8 cellular contexts compared by ENCODE assay signal in genomic region chr12:122870867-122871664, GRCh38. TPM values are rescaled to one million over a fixed set of nuclear protein-coding genes. Genes with fewer than 3 reads are reported as not detected.
DNase-seq lines count a peak whose midpoint lies in the region; ATAC-seq and TF ChIP-seq lines count a peak whose summit lies in the region.

No MANE protein-coding gene starts in this region.

- H3K9ac ChIP-seq in Loucy (ENCODE audit: low read depth, low read length, poor library complexity, severe bottlenecking): peak overlapping the region; percentile 36
- peak overlapping the region; percentile 34 to 66 for H3K9ac ChIP-seq in duodenal mucosa (ENCODE audit: low read depth in 1 of 2, low read length in 2 of 2)

- H3K27me3 ChIP-seq in Loucy (ENCODE audit: insufficient read depth, low read length, poor library complexity, severe bottlenecking) (no peaks in the 10 kb centered on the region), duodenal mucosa (ENCODE audit: control insufficient read depth in 1 of 2, insufficient read depth in 2 of 2, low read length in 2 of 2) (no peaks in the 10 kb centered on the region)
- no peaks in the 10 kb centered on the region for H3K27me3 ChIP-seq in naive thymus-derived CD4-positive, alpha-beta T cell (ENCODE audit: control insufficient read depth in 2 of 2, insufficient read depth in 2 of 2, low read length in 2 of 2)

- no peak overlapping the region for H2AFZ ChIP-seq in Loucy (ENCODE audit: low read length)

- peak overlapping the region; percentile 61 for H3K27ac ChIP-seq in duodenal mucosa (ENCODE audit: low read depth, low read length)
- H3K27ac ChIP-seq in naive thymus-derived CD4-positive, alpha-beta T cell (ENCODE audit: low read depth, low read length): peak overlapping the region; percentile 64

- H3K4me3 Mint-ChIP-seq in naive thymus-derived CD4-positive, alpha-beta T cell: peak overlapping the region; percentile 82 to 96 (median 89)
- H3K4me3 Mint-ChIP-seq in progenitor cell of endocrine pancreas (ENCODE audit: low read depth): no peak overlapping the region

- H3F3A ChIP-seq in Loucy (ENCODE audit: low read depth): no peaks in the 10 kb centered on the region

- DNase-seq in AG10803 (ENCODE audit: low read depth) (peak; percentile 61), activated gamma-delta T cell (lab: John Stamatoyannopoulos, UW) (no peak), mucosa of gallbladder (ENCODE audit: low spot score) (no peak), progenitor cell of endocrine pancreas (ENCODE audit: low spot score, unreplicated experiment) (no peak), inferior parietal cortex (ENCODE audit: extremely low spot score) (no peak)
- DNase-seq in naive thymus-derived CD4-positive, alpha-beta T cell: no peak

- H3K27ac Mint-ChIP-seq in naive thymus-derived CD4-positive, alpha-beta T cell: peak overlapping the region in 7 of 9 donors; percentile 85 to 97 (median 88)
- H3K27ac Mint-ChIP-seq in progenitor cell of endocrine pancreas: no peak overlapping the region

- CTCF ChIA-PET in naive thymus-derived CD4-positive, alpha-beta T cell (lab: Charles Lee): interaction anchor here (0.6 to 3.7 kb wide), 8 partner anchors 9 to 735 kb away, joined by 3 to 21 read pairs (median 4); no protein-coding TSS in a partner anchor

- peaks cover 12% of the 10 kb centered on the region for H3K4me1 ChIP-seq in Loucy (ENCODE audit: insufficient read depth, low read length, poor library complexity, severe bottlenecking)
- peaks cover 62 to 63% of the 10 kb centered on the region in 2 donors for H3K4me1 ChIP-seq in duodenal mucosa (ENCODE audit: control insufficient read depth in 1 of 2, insufficient read depth in 2 of 2, low read length in 2 of 2)
- H3K4me1 ChIP-seq in naive thymus-derived CD4-positive, alpha-beta T cell (ENCODE audit: control insufficient read depth in 2 of 2, insufficient read depth in 2 of 2, low read length in 2 of 2): peaks cover 30 to 49% of the 10 kb centered on the region in 2 donors

- POLR2A ChIA-PET in naive thymus-derived CD4-positive, alpha-beta T cell (lab: Charles Lee): interaction anchor here (0.8 to 3.2 kb wide), 11 partner anchors 9 to 362 kb away, joined by 3 to 32 read pairs (median 4); partner anchors contain the start of genes MPHOSPH9, MTRFR and VPS37B

- H3K36me3 ChIP-seq in Loucy (ENCODE audit: insufficient read depth, low read length) (peaks cover 54% of the 10 kb centered on the region; the same call in 1 of the 2 replicates), duodenal mucosa (ENCODE audit: control insufficient read depth in 1 of 2, insufficient read depth in 2 of 2, low read length in 2 of 2) (peaks cover 20 to 50% of the 10 kb centered on the region in 2 donors)
- H3K36me3 ChIP-seq in naive thymus-derived CD4-positive, alpha-beta T cell (ENCODE audit: control insufficient read depth in 2 of 3, insufficient read depth in 3 of 3, low read length in 3 of 3): peaks cover 14 to 45% (median 21%) of the 10 kb centered on the region in 3 experiments

- H3K4me1 Mint-ChIP-seq in naive thymus-derived CD4-positive, alpha-beta T cell: peaks cover 40 to 72% (median 58%) of the 10 kb centered on the region in 7 donors
- peaks cover 30% of the 10 kb centered on the region for H3K4me1 Mint-ChIP-seq in progenitor cell of endocrine pancreas (ENCODE audit: low read depth)

- H3K9me3 Mint-ChIP-seq in naive thymus-derived CD4-positive, alpha-beta T cell: no peaks in the 10 kb centered on the region
- no peaks in the 10 kb centered on the region for H3K9me3 Mint-ChIP-seq in progenitor cell of endocrine pancreas (ENCODE audit: low read depth)

- TF ChIP-seq CTCF in AG10803 (conservative IDR thresholded peaks at IDR 0.05; ENCODE audit: low read length) (no peak), Loucy (conservative IDR thresholded peaks at IDR 0.05; ENCODE audit: low read length) (no peak), progenitor cell of endocrine pancreas (IDR thresholded peaks at IDR 0.05; ENCODE audit: unreplicated experiment) (no peak)

- H3K27me3 Mint-ChIP-seq in naive thymus-derived CD4-positive, alpha-beta T cell: peaks cover 0 to 9% (median 0%) of the 10 kb centered on the region in 5 donors
- no peaks in the 10 kb centered on the region for H3K27me3 Mint-ChIP-seq in progenitor cell of endocrine pancreas

- H3K9me3 ChIP-seq in Loucy (ENCODE audit: insufficient read depth, low read depth, low read length): no peaks in the 10 kb centered on the region
- H3K9me3 ChIP-seq in duodenal mucosa (ENCODE audit: control insufficient read depth in 1 of 2, low read length in 2 of 2): no peaks in the 10 kb centered on the region
- no peaks in the 10 kb centered on the region for H3K9me3 ChIP-seq in naive thymus-derived CD4-positive, alpha-beta T cell (ENCODE audit: control insufficient read depth in 2 of 3, low read length in 3 of 3)

- H3K4me3 ChIP-seq in AG10803 (ENCODE audit: low read length) (peak overlapping the region; percentile 57), Loucy (ENCODE audit: low read length, poor library complexity, severe bottlenecking) (no peak overlapping the region), duodenal mucosa (ENCODE audit: low read depth in 1 of 2, low read length in 2 of 2) (peak overlapping the region; percentile 53 to 70)
- H3K4me3 ChIP-seq in naive thymus-derived CD4-positive, alpha-beta T cell (ENCODE audit: low read length): peak overlapping the region; percentile 50

- intact Hi-C loops in naive thymus-derived CD4-positive, alpha-beta T cell (cut with micrococcal nuclease): loop anchor here in 1 of 2 donors (5.0 kb wide), 1 partner anchor 34 kb away; the partner anchor contains the start of gene HIP1R

- ATAC-seq in naive thymus-derived CD4-positive, alpha-beta T cell: no peak

- H4K20me1 ChIP-seq in Loucy (ENCODE audit: insufficient read depth, low read length, poor library complexity, severe bottlenecking): peaks cover 36% of the 10 kb centered on the region

- H3K79me2 ChIP-seq in Loucy (ENCODE audit: insufficient read depth, low read length): peaks cover 54% of the 10 kb centered on the region

- no peak overlapping the region for H3K4me2 ChIP-seq in Loucy (ENCODE audit: low read depth, low read length, poor library complexity, severe bottlenecking)

- H3K9me2 ChIP-seq in Loucy (replicated peaks; ENCODE audit: low read depth, low read length): no peaks in the 10 kb centered on the region

- peaks cover 3 to 39% (median 18%) of the 10 kb centered on the region in 5 donors for H3K36me3 Mint-ChIP-seq in naive thymus-derived CD4-positive, alpha-beta T cell
- peaks cover 16% of the 10 kb centered on the region for H3K36me3 Mint-ChIP-seq in progenitor cell of endocrine pancreas (ENCODE audit: insufficient read depth)

RNA-seq across cellular contexts. Expression of gene VPS37B, which starts 24.9 kb away (rescaled TPM):
- total RNA-seq in naive thymus-derived CD4-positive, alpha-beta T cell: 100 to 1,000 TPM in 1 of 5 experiments, 10 to 100 TPM in 4; 25.3 to 101 (median 30.1) TPM
- 10 to 100 TPM; 16.5 to 16.9 TPM for polyA plus RNA-seq in naive thymus-derived CD4-positive, alpha-beta T cell
- total RNA-seq in mucosa of gallbladder (45.8 TPM), progenitor cell of endocrine pancreas (22.9 and 24.2 TPM in 2 replicates)

RNA-seq across cellular contexts. Expression of gene HIP1R, which starts 35.8 kb away (rescaled TPM):
- 100 to 1,000 TPM in 3 of 5 experiments, 10 to 100 TPM in 2; 25.8 to 162 (median 111) TPM for total RNA-seq in naive thymus-derived CD4-positive, alpha-beta T cell
- 10 to 100 TPM in 1 of 2 donors, 1 to 10 TPM in 1; 7.0 to 25.3 TPM for polyA plus RNA-seq in naive thymus-derived CD4-positive, alpha-beta T cell
- total RNA-seq in mucosa of gallbladder: 115 TPM
- 61.1 and 68.8 TPM in 2 replicates for total RNA-seq in progenitor cell of endocrine pancreas
